In genomic region chr2:98480598-98480997, GRCh38 we compare ENCODE assay signal across 10 cellular contexts. TPM values are rescaled to one million over a fixed set of nuclear protein-coding genes. Genes with fewer than 3 reads are reported as not detected.
DNase-seq lines count a peak whose midpoint lies in the region; ATAC-seq and TF ChIP-seq lines count a peak whose summit lies in the region.
"Had no signal": no experiment of that assay in that cellular context is flagged by ENCODE, and none has a peak within 500 bp of the region (broad histone marks: within the 10 kb centered on the region; RNA-seq: fewer than 3 reads in every experiment).

No MANE protein-coding gene starts in this region.

- no peak overlapping the region for H2BK120ac ChIP-seq in trophoblast cell (ENCODE audit: insufficient read depth, low read length, poor library complexity)

- H3K4ac ChIP-seq in trophoblast cell (ENCODE audit: low read depth, low read length): no peak overlapping the region

- H2AFZ ChIP-seq in Karpas-422 (ENCODE audit: low read length) (no peak overlapping the region), mammary epithelial cell (ENCODE audit: low read depth, low read length) (no peak overlapping the region), trophoblast cell (ENCODE audit: insufficient read depth, low read length, poor library complexity) (no peak overlapping the region)

- WGBS in mammary epithelial cell (ENCODE audit: low coverage, missing lambda C conversion rate): 36% methylated on average over 7 of the region's 9 CpGs
- WGBS in trophoblast cell (ENCODE audit: extremely low coverage, insufficient coverage, insufficient read length): no CpG with 5 or more reads among the region's 9 CpGs

- peak overlapping the region; percentile 57 for H3K4me3 Mint-ChIP-seq in activated naive CD4-positive, alpha-beta T cell treated with anti-CD3 and anti-CD28 coated beads, Interleukin-2, amount 10 ng/mL, durations not matched to agents 7 days and 5 days
- H3K4me3 Mint-ChIP-seq in activated naive CD4-positive, alpha-beta T cell treated with anti-CD3 and anti-CD28 coated beads for 36 hours: no peak overlapping the region

- H3K4me3 ChIP-seq in Karpas-422 (ENCODE audit: low read length) (no peak overlapping the region), mammary epithelial cell (replicated peaks in 1 of 3; ENCODE audit: insufficient read depth in 1 of 3, low read depth in 2 of 3, low read length in 3 of 3) (no peak overlapping the region), trophoblast cell (ENCODE audit: low read depth, low read length) (no peak overlapping the region), upper lobe of right lung (no peak overlapping the region)
- H3K4me3 ChIP-seq: prostate gland had no signal

- peaks cover 99% of the 10 kb centered on the region for H3K4me1 Mint-ChIP-seq in activated naive CD4-positive, alpha-beta T cell treated with anti-CD3 and anti-CD28 coated beads, Interleukin-2, amount 10 ng/mL, durations not matched to agents 7 days and 5 days
- peaks cover 98% of the 10 kb centered on the region for H3K4me1 Mint-ChIP-seq in activated naive CD4-positive, alpha-beta T cell treated with anti-CD3 and anti-CD28 coated beads for 36 hours (ENCODE audit: low read depth)

- H3K4me1 ChIP-seq in Karpas-422 (ENCODE audit: low read length) (peaks cover 89% of the 10 kb centered on the region), mammary epithelial cell (ENCODE audit: insufficient read depth, low read length) (peaks cover 54% of the 10 kb centered on the region), trophoblast cell (ENCODE audit: control insufficient read depth in 1 of 2, insufficient read depth in 2 of 2, low read length in 2 of 2) (peaks cover 26 to 29% of the 10 kb centered on the region in 2 experiments), upper lobe of right lung (peaks cover 57% of the 10 kb centered on the region)

- no peak overlapping the region for H3K27ac ChIP-seq in Karpas-422 (ENCODE audit: low read length)
- H3K27ac ChIP-seq in mammary epithelial cell (ENCODE audit: insufficient read depth, low read depth, low read length): peak overlapping the region; percentile 40
- H3K27ac ChIP-seq in trophoblast cell (ENCODE audit: low read depth, low read length): no peak overlapping the region
- no peak overlapping the region for H3K27ac ChIP-seq in upper lobe of right lung
- H3K27ac ChIP-seq: prostate gland had no signal

- TF ChIP-seq CTCF in mammary epithelial cell (conservative IDR thresholded peaks at IDR 0.05 in 1 of 2, IDR thresholded peaks at IDR 0.05 in 1 of 2; ENCODE audit: extremely low read depth in 1 of 2, insufficient read depth in 1 of 2, low read depth in 1 of 2, low read length in 2 of 2) (no peak), upper lobe of right lung (IDR thresholded peaks at IDR 0.05) (no peak)

- H3K4me2 ChIP-seq in Karpas-422 (ENCODE audit: low read depth, low read length, poor library complexity, severe bottlenecking) (peak overlapping the region; percentile 45), mammary epithelial cell (ENCODE audit: insufficient read depth, low read depth, low read length) (peak overlapping the region; percentile 60), trophoblast cell (ENCODE audit: low read length) (no peak overlapping the region)

- H3K23ac ChIP-seq in trophoblast cell (ENCODE audit: low read length): no peak overlapping the region

- no peak overlapping the region for H4K12ac ChIP-seq in trophoblast cell (ENCODE audit: low read depth, low read length)

- H3K27me3 ChIP-seq in Karpas-422 (ENCODE audit: low read length) (no peaks in the 10 kb centered on the region), mammary epithelial cell (ENCODE audit: insufficient read depth, low read length) (no peaks in the 10 kb centered on the region), trophoblast cell (ENCODE audit: insufficient read depth, low read length) (no peaks in the 10 kb centered on the region), upper lobe of right lung (no peaks in the 10 kb centered on the region)

- H3K9ac ChIP-seq in Karpas-422 (ENCODE audit: low read length): no peak overlapping the region
- H3K9ac ChIP-seq in mammary epithelial cell (ENCODE audit: insufficient read depth, low read length): peak overlapping the region; percentile 21
- no peak overlapping the region for H3K9ac ChIP-seq in trophoblast cell (ENCODE audit: low read length)

- in situ Hi-C loops in mammary epithelial cell (cut with MboI; ENCODE audit: low sequenced_read_pairs in 2 of 2): no loop called here

- dilution Hi-C loops in mammary epithelial cell (cut with HindIII; ENCODE audit: low sequenced_read_pairs): no loop called here

- ATAC-seq in upper lobe of right lung (no peak), GM19324 (IDR thresholded peaks at IDR 0.05; ENCODE audit: low FRiP score, unreplicated experiment) (no peak)

- peak overlapping the region; percentile 97 for H3K27ac Mint-ChIP-seq in activated naive CD4-positive, alpha-beta T cell treated with anti-CD3 and anti-CD28 coated beads, Interleukin-2, amount 10 ng/mL, durations not matched to agents 7 days and 5 days
- H3K27ac Mint-ChIP-seq in activated naive CD4-positive, alpha-beta T cell treated with anti-CD3 and anti-CD28 coated beads for 36 hours: no peak overlapping the region

- H3K27me3 Mint-ChIP-seq in activated naive CD4-positive, alpha-beta T cell treated with anti-CD3 and anti-CD28 coated beads, Interleukin-2, amount 10 ng/mL, durations not matched to agents 7 days and 5 days: no peaks in the 10 kb centered on the region
- no peaks in the 10 kb centered on the region for H3K27me3 Mint-ChIP-seq in activated naive CD4-positive, alpha-beta T cell treated with anti-CD3 and anti-CD28 coated beads for 36 hours (ENCODE audit: low read depth)

- intact Hi-C loops in activated naive CD4-positive, alpha-beta T cell treated with anti-CD3 and anti-CD28 coated beads for 36 hours (cut with micrococcal nuclease): loop anchor here (1.0 kb wide), 2 partner anchors 42 to 67 kb away; no protein-coding TSS in a partner anchor
- intact Hi-C loops in mammary epithelial cell (cut with micrococcal nuclease) (loop anchor here (5.0 kb wide), 1 partner anchor 33 kb away; no protein-coding TSS in a partner anchor), upper lobe of right lung (cut with DNase I) (no loop called here)

- BruUV-seq in mammary epithelial cell (replicated peaks; lab: Mats Ljungman, UMichigan): no TSS peak

- H2AK5ac ChIP-seq in trophoblast cell (ENCODE audit: low read length): no peak overlapping the region

- H3K36me3 Mint-ChIP-seq in activated naive CD4-positive, alpha-beta T cell treated with anti-CD3 and anti-CD28 coated beads, Interleukin-2, amount 10 ng/mL, durations not matched to agents 7 days and 5 days: peaks cover 36% of the 10 kb centered on the region
- H3K36me3 Mint-ChIP-seq in activated naive CD4-positive, alpha-beta T cell treated with anti-CD3 and anti-CD28 coated beads for 36 hours (ENCODE audit: low read depth): no peaks in the 10 kb centered on the region

- H3K36me3 ChIP-seq in Karpas-422 (ENCODE audit: insufficient read depth, low read length) (no peaks in the 10 kb centered on the region), mammary epithelial cell (ENCODE audit: insufficient read depth, low read length) (no peaks in the 10 kb centered on the region), trophoblast cell (ENCODE audit: control insufficient read depth in 1 of 2, insufficient read depth in 2 of 2, low read length in 2 of 2) (no peaks in the 10 kb centered on the region), upper lobe of right lung (no peaks in the 10 kb centered on the region)
- H3K36me3 ChIP-seq: prostate gland had no signal

- no peak overlapping the region for H3K14ac ChIP-seq in trophoblast cell (ENCODE audit: low read length)

- H4K20me1 ChIP-seq in Karpas-422 (ENCODE audit: insufficient read depth, low read depth, low read length) (peaks cover 69% of the 10 kb centered on the region; the same call in 1 of the 2 replicates), mammary epithelial cell (ENCODE audit: insufficient read depth, low read length) (no peaks in the 10 kb centered on the region)

- H3K9me3 ChIP-seq in Karpas-422 (ENCODE audit: low read length): no peaks in the 10 kb centered on the region
- H3K9me3 ChIP-seq in mammary epithelial cell (replicated peaks; ENCODE audit: insufficient read depth, low read length): no peaks in the 10 kb centered on the region
- H3K9me3 ChIP-seq in trophoblast cell (ENCODE audit: insufficient read depth, low read depth, low read length): peaks cover 2% of the 10 kb centered on the region
- H3K9me3 ChIP-seq in upper lobe of right lung: no peaks in the 10 kb centered on the region
- H3K9me3 ChIP-seq: prostate gland had no signal

- DNase-seq in activated naive CD4-positive, alpha-beta T cell treated with anti-CD3 and anti-CD28 coated beads, Interleukin-2, amount 10 ng/mL, durations not matched to agents 7 days and 5 days: no peak
- no peak for DNase-seq in activated naive CD4-positive, alpha-beta T cell treated with anti-CD3 and anti-CD28 coated beads for 36 hours
- DNase-seq in Karpas-422: no peak
- no peak for DNase-seq in mammary epithelial cell
- DNase-seq in trophoblast cell: no peak
- DNase-seq in upper lobe of right lung: no peak
- DNase-seq in OCI-M1 (lab: John Stamatoyannopoulos, UW): no peak
- DNase-seq: activated CD8-positive, alpha-beta memory T cell treated with anti-CD3 and anti-CD28 coated beads for 24 hours had no signal

- H3K79me1 ChIP-seq in trophoblast cell (ENCODE audit: low read length): peaks cover 10% of the 10 kb centered on the region

- no peak overlapping the region for H4K8ac ChIP-seq in trophoblast cell (ENCODE audit: low read depth, low read length)

- peak overlapping the region; percentile 5 for H3K18ac ChIP-seq in trophoblast cell (ENCODE audit: low read length)

- H3K79me2 ChIP-seq in Karpas-422 (ENCODE audit: low read length): no peaks in the 10 kb centered on the region
- peaks cover 55% of the 10 kb centered on the region for H3K79me2 ChIP-seq in mammary epithelial cell (ENCODE audit: insufficient read depth, low read length)
- H3K79me2 ChIP-seq in trophoblast cell (ENCODE audit: control insufficient read depth, insufficient read depth, low read length, poor library complexity): peaks cover 7% of the 10 kb centered on the region

- H4K91ac ChIP-seq in trophoblast cell (ENCODE audit: low read depth, low read length): no peak overlapping the region

- no peak overlapping the region for H2BK5ac ChIP-seq in trophoblast cell (ENCODE audit: low read depth, low read length, poor library complexity)

- H3K9me2 ChIP-seq in Karpas-422 (replicated peaks; ENCODE audit: insufficient read depth, low read length): no peaks in the 10 kb centered on the region

- CTCF ChIA-PET in activated naive CD4-positive, alpha-beta T cell treated with anti-CD3 and anti-CD28 coated beads, Interleukin-2, amount 10 ng/mL, durations not matched to agents 7 days and 5 days (lab: Charles Lee): interaction anchor here (2.2 to 2.8 kb wide), 3 partner anchors 7 to 34 kb away, joined by 8 to 20 read pairs (median 15); no protein-coding TSS in a partner anchor
- CTCF ChIA-PET in activated naive CD4-positive, alpha-beta T cell treated with anti-CD3 and anti-CD28 coated beads for 36 hours (lab: Charles Lee): interaction anchor here (0.7 to 3.4 kb wide), 8 partner anchors 11 to 81 kb away, joined by 3 to 22 read pairs (median 4); no protein-coding TSS in a partner anchor
- CTCF ChIA-PET in mammary epithelial cell (lab: Charles Lee; ENCODE audit: low non-redundant PET): no interaction called here

- no peaks in the 10 kb centered on the region for H3K9me3 Mint-ChIP-seq in activated naive CD4-positive, alpha-beta T cell treated with anti-CD3 and anti-CD28 coated beads, Interleukin-2, amount 10 ng/mL, durations not matched to agents 7 days and 5 days
- no peaks in the 10 kb centered on the region for H3K9me3 Mint-ChIP-seq in activated naive CD4-positive, alpha-beta T cell treated with anti-CD3 and anti-CD28 coated beads for 36 hours

- H2BK12ac ChIP-seq in trophoblast cell (ENCODE audit: low read length): no peak overlapping the region

RNA-seq across cellular contexts. Expression of gene INPP4A, which starts 35.9 kb away (rescaled TPM):
- 10 to 100 TPM; 33.1 to 34.8 TPM for total RNA-seq in activated naive CD4-positive, alpha-beta T cell treated with anti-CD3 and anti-CD28 coated beads for 36 hours
- total RNA-seq in Karpas-422 (2014; rRNA removed; shearing (Covaris generic); ENCODE audit: low replicate concordance): 5.3 and 7.9 TPM in 2 replicates
- 10 to 100 TPM; 26.3 to 36.5 TPM for total RNA-seq in mammary epithelial cell
- polyA plus RNA-seq in mammary epithelial cell: 10.1 TPM
- polyA minus RNA-seq in mammary epithelial cell: 25.8 TPM
- 16.3 TPM in 2 replicates for polyA plus RNA-seq in trophoblast cell (2013)
- total RNA-seq in upper lobe of right lung: 35.0 TPM
